ENCODE assay signal across 9 cellular contexts in the genomic region with DNA sequence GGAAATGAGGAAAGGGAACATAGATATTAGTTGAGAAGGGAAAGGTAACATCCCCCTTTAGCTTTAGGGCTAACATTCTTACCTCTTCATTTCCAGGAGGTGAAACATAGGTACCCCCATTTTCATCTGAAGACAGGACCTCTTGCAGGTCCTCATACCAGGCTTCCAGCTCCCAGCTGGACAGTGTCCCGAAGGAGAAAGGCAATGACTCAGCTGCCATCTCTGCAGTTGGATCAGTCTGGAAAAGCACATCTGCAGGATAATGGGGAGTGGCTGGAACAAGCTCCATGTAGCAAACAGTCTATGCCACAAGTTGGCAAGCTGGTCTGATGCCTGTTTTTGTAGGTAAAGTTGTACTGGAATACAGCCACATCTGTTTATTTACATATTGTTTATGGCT. TPM values are rescaled to one million over a fixed set of nuclear protein-coding genes. Genes with fewer than 3 reads are reported as not detected.
DNase-seq lines count a peak whose midpoint lies in the region; ATAC-seq and TF ChIP-seq lines count a peak whose summit lies in the region.
"Had no signal": no experiment of that assay in that cellular context is flagged by ENCODE, and none has a peak within 500 bp of the region (broad histone marks: within the 10 kb centered on the region; RNA-seq: fewer than 3 reads in every experiment).

No MANE protein-coding gene starts in this region.

- no peak for ATAC-seq in GM21381 (IDR thresholded peaks at IDR 0.05; ENCODE audit: unreplicated experiment)
- ATAC-seq in GM18867 (IDR thresholded peaks at IDR 0.05; ENCODE audit: unreplicated experiment), result no peak
- no peak for ATAC-seq in GM19455 (IDR thresholded peaks at IDR 0.05; ENCODE audit: unreplicated experiment)

- H3K27ac ChIP-seq in osteoblast (ENCODE audit: low read depth, low read length), result peak overlapping the region; percentile 99

- TF ChIP-seq CTCF in CD14-positive monocyte (IDR thresholded peaks at IDR 0.05) (no peak), cardiac fibroblast (IDR thresholded peaks at IDR 0.05; ENCODE audit: low read depth, low read length) (no peak), osteoblast (IDR thresholded peaks at IDR 0.05; ENCODE audit: extremely low read depth, low read depth, low read length) (no peak)

- peaks cover 42% of the 10 kb centered on the region for H3K4me1 ChIP-seq in osteoblast (ENCODE audit: insufficient read depth, low read length)

- H3K9me3 Mint-ChIP-seq in CD14-positive monocyte, result peaks cover 0 to 2% (median 0%) of the 10 kb centered on the region in 7 donors

- H3K4me3 Mint-ChIP-seq in CD14-positive monocyte, result peak overlapping the region in 1 of 2 donors; percentile 47

- peaks cover 38% of the 10 kb centered on the region for H3K79me2 ChIP-seq in osteoblast (ENCODE audit: insufficient read depth, low read length)

- H4K20me1 ChIP-seq in osteoblast (ENCODE audit: insufficient read depth, low read length), result peaks cover 39% of the 10 kb centered on the region

- peaks cover 66 to 67% of the 10 kb centered on the region in 2 donors for H3K36me3 Mint-ChIP-seq in CD14-positive monocyte

- no peaks in the 10 kb centered on the region for H3K27me3 ChIP-seq in osteoblast (ENCODE audit: insufficient read depth, low read length)

- no peaks in the 10 kb centered on the region for H3K9me3 ChIP-seq in osteoblast (ENCODE audit: low read depth, low read length)

- peaks cover 0 to 1% (median 0%) of the 10 kb centered on the region in 3 donors for H3K27me3 Mint-ChIP-seq in CD14-positive monocyte (ENCODE audit: low read depth in 3 of 3)

- no peak overlapping the region for H3K4me3 ChIP-seq in cardiac fibroblast (replicated peaks in 1 of 2; ENCODE audit: low read depth in 2 of 2, low read length in 2 of 2)
- H3K4me3 ChIP-seq in osteoblast (ENCODE audit: insufficient read depth, low read length), result no peak overlapping the region

- peaks cover 33% of the 10 kb centered on the region for H3K4me1 Mint-ChIP-seq in CD14-positive monocyte

- peaks cover 63% of the 10 kb centered on the region for H3K36me3 ChIP-seq in osteoblast (ENCODE audit: insufficient read depth, low read length)

- H2AFZ ChIP-seq in osteoblast (ENCODE audit: low read length), result no peak overlapping the region

- H3K4me2 ChIP-seq in osteoblast (ENCODE audit: insufficient read depth, low read length), result peak overlapping the region; percentile 21

- intact Hi-C loops in CD14-positive monocyte (cut with micrococcal nuclease), result no loop called here

- H3K27ac Mint-ChIP-seq in CD14-positive monocyte, result peak overlapping the region in 4 of 7 donors; percentile 22 to 80 (median 66)

- no peak for DNase-seq in CD14-positive monocyte (ENCODE audit: low spot score)
- DNase-seq in HT1080 (ENCODE audit: low read depth), result peak; percentile 46
- DNase-seq in cardiac fibroblast (ENCODE audit: low read depth in 2 of 2), result peak; percentile 43 to 49
- no peak for DNase-seq in osteoblast (ENCODE audit: insufficient read length, low spot score, missing footprints)
- no peak for DNase-seq in GM19238 (ENCODE audit: insufficient read length, low spot score)
- DNase-seq: amygdala had no signal

RNA-seq across cellular contexts. Expression of gene DDIT3, which starts 3.1 kb away (rescaled TPM):
- 1 to 10 TPM; 9.3 to 9.4 TPM for polyA plus RNA-seq in CD14-positive monocyte
- 11.8 and 12.7 TPM in 2 replicates for total RNA-seq in HT1080 (2014; rRNA removed; shearing (Covaris generic))
- polyA plus RNA-seq in HT1080 (2015; cell fraction: cytosol; rRNA removed), result 25.8 and 26.0 TPM in 2 replicates
- 46.7 and 48.9 TPM in 2 replicates for polyA plus RNA-seq in HT1080 (2015; cell fraction: nucleus; rRNA removed)
- 118 and 136 TPM in 2 replicates for total RNA-seq in osteoblast

RNA-seq across cellular contexts. Expression of gene MBD6, which starts 5.4 kb away (rescaled TPM):
- 1 to 10 TPM; 2.4 to 2.6 TPM for polyA plus RNA-seq in CD14-positive monocyte
- total RNA-seq in HT1080 (2014; rRNA removed; shearing (Covaris generic)), result 4.9 and 9.5 TPM in 2 replicates
- polyA plus RNA-seq in HT1080 (2015; cell fraction: cytosol; rRNA removed), result 18.1 and 21.1 TPM in 2 replicates
- 27.7 and 42.6 TPM in 2 replicates for polyA plus RNA-seq in HT1080 (2015; cell fraction: nucleus; rRNA removed)
- 5.0 and 5.8 TPM in 2 replicates for total RNA-seq in osteoblast

RNA-seq across cellular contexts. Expression of gene MARS1, which starts 29.3 kb away (rescaled TPM):
- 10 to 100 TPM; 63.5 to 79.8 TPM for polyA plus RNA-seq in CD14-positive monocyte
- total RNA-seq in HT1080 (2014; rRNA removed; shearing (Covaris generic)), result 282 and 304 TPM in 2 replicates
- 220 and 238 TPM in 2 replicates for polyA plus RNA-seq in HT1080 (2015; cell fraction: cytosol; rRNA removed)
- polyA plus RNA-seq in HT1080 (2015; cell fraction: nucleus; rRNA removed), result 797 and 806 TPM in 2 replicates
- 171 and 187 TPM in 2 replicates for total RNA-seq in osteoblast

RNA-seq across cellular contexts. Expression of gene DCTN2, which starts 29.8 kb away (rescaled TPM):
- polyA plus RNA-seq in CD14-positive monocyte, result 10 to 100 TPM; 72.8 to 82.2 TPM
- 79.5 and 87.1 TPM in 2 replicates for total RNA-seq in HT1080 (2014; rRNA removed; shearing (Covaris generic))
- 158 and 177 TPM in 2 replicates for polyA plus RNA-seq in HT1080 (2015; cell fraction: cytosol; rRNA removed)
- 152 and 164 TPM in 2 replicates for polyA plus RNA-seq in HT1080 (2015; cell fraction: nucleus; rRNA removed)
- 123 and 129 TPM in 2 replicates for total RNA-seq in osteoblast

RNA-seq across cellular contexts. Expression of gene KIF5A, which starts 32.7 kb away (rescaled TPM):
- polyA plus RNA-seq in CD14-positive monocyte, result not detected
- not detected in 2 replicates for total RNA-seq in HT1080 (2014; rRNA removed; shearing (Covaris generic))
- polyA plus RNA-seq in HT1080 (2015; cell fraction: cytosol; rRNA removed), result not detected in 2 replicates
- 0.06 TPM in 1 of 2 replicates, not detected in the other for polyA plus RNA-seq in HT1080 (2015; cell fraction: nucleus; rRNA removed)
- 0.29 and 0.36 TPM in 2 replicates for total RNA-seq in osteoblast

Comparison
In these comparisons a context has a peak if more than half of its experiments do, and no peak if none do; other contexts are left out.
1. DNase-seq: peak in HT1080 (single experiment) and cardiac fibroblast (2 of 2); none in CD14-positive monocyte (single experiment), osteoblast (single experiment) and GM19238 (single experiment).